17 cellular contexts compared by ENCODE assay signal in genomic region chrY:7377091-7377490, GRCh38.
"Had no signal": no experiment of that assay in that cellular context is flagged by ENCODE, and none has a peak within 500 bp of the region (broad histone marks: within the 10 kb centered on the region; RNA-seq: fewer than 3 reads in every experiment).

No MANE protein-coding gene starts in this region.

- H3K4me1 ChIP-seq: esophagus muscularis mucosa had no signal

- H3K36me3 Mint-ChIP-seq: type B pancreatic cell had no signal

- H3K4me3 Mint-ChIP-seq: activated B cell treated with CpG ODN at 0.5 μM for 24 hours; natural killer cell treated with Interleukin-12 subunit alpha and Interleukin-12 subunit beta and Interleukin-15 and Interleukin-18, amount 100 ng/mL, for 72 hours; stimulated activated naive CD8-positive, alpha-beta T cell treated with anti-CD3 and anti-CD28 coated beads, Interleukin-15, Interleukin-2, amounts not matched to agents 100 ng/mL and 50 ng/mL, for 24 hours; T-helper 2 cell treated with Interferon-gamma antibody and Interleukin-4, amounts not matched to agents 5 μg/mL and 100 μg/mL, for 36 hours; type B pancreatic cell had no signal

- H3K27me3 Mint-ChIP-seq: activated B cell treated with CpG ODN at 0.5 μM for 24 hours; natural killer cell treated with Interleukin-12 subunit alpha and Interleukin-12 subunit beta and Interleukin-15 and Interleukin-18, amount 100 ng/mL, for 72 hours; stimulated activated naive CD8-positive, alpha-beta T cell treated with anti-CD3 and anti-CD28 coated beads, Interleukin-15, Interleukin-2, amounts not matched to agents 100 ng/mL and 50 ng/mL, for 24 hours; type B pancreatic cell had no signal

- FAIRE-seq: colon, endometrium had no signal

- H3K4me3 ChIP-seq: esophagus muscularis mucosa, skin epidermis had no signal

- H3K27me3 ChIP-seq: esophagus muscularis mucosa had no signal

- H3K9me3 ChIP-seq: esophagus muscularis mucosa had no signal

- H3K27ac Mint-ChIP-seq: activated B cell treated with CpG ODN at 0.5 μM for 24 hours; natural killer cell treated with Interleukin-12 subunit alpha and Interleukin-12 subunit beta and Interleukin-15 and Interleukin-18, amount 100 ng/mL, for 72 hours; stimulated activated naive CD8-positive, alpha-beta T cell treated with anti-CD3 and anti-CD28 coated beads, Interleukin-15, Interleukin-2, amounts not matched to agents 100 ng/mL and 50 ng/mL, for 24 hours; T-helper 2 cell treated with Interferon-gamma antibody and Interleukin-4, amounts not matched to agents 5 μg/mL and 100 μg/mL, for 36 hours; type B pancreatic cell had no signal

- ATAC-seq: left ventricle myocardium superior; natural killer cell treated with Interleukin-12 subunit alpha and Interleukin-12 subunit beta and Interleukin-15 and Interleukin-18, amount 100 ng/mL, for 72 hours had no signal

- H3K4me1 Mint-ChIP-seq: activated B cell treated with CpG ODN at 0.5 μM for 24 hours had no signal

- H3K9me3 Mint-ChIP-seq: activated B cell treated with CpG ODN at 0.5 μM for 24 hours; natural killer cell treated with Interleukin-12 subunit alpha and Interleukin-12 subunit beta and Interleukin-15 and Interleukin-18, amount 100 ng/mL, for 72 hours; stimulated activated naive CD8-positive, alpha-beta T cell treated with anti-CD3 and anti-CD28 coated beads, Interleukin-15, Interleukin-2, amounts not matched to agents 100 ng/mL and 50 ng/mL, for 24 hours; T-helper 2 cell treated with Interferon-gamma antibody and Interleukin-4, amounts not matched to agents 5 μg/mL and 100 μg/mL, for 36 hours; type B pancreatic cell had no signal

- DNase-seq: activated B cell treated with CpG ODN at 0.5 μM for 24 hours; amniotic stem cell; caudate nucleus; left ventricle myocardium superior; mesenchymal stem cell; nucleus accumbens; stimulated activated CD4-positive, alpha-beta T cell treated with anti-CD3 and anti-CD28 coated beads, Interleukin-15, amount 100 ng/mL, for 24 hours; stimulated activated CD4-positive, alpha-beta T cell treated with anti-CD3 and anti-CD28 coated beads, Interleukin-4, amount 100 ng/mL, for 4 hours; stimulated activated CD8-positive, alpha-beta memory T cell treated with anti-CD3 and anti-CD28 coated beads, Interleukin-4, amount 100 ng/mL, for 48 hours had no signal

- H3K27ac ChIP-seq: esophagus muscularis mucosa, skin epidermis had no signal
